6 cellular contexts compared by ENCODE assay signal in the genomic region with DNA sequence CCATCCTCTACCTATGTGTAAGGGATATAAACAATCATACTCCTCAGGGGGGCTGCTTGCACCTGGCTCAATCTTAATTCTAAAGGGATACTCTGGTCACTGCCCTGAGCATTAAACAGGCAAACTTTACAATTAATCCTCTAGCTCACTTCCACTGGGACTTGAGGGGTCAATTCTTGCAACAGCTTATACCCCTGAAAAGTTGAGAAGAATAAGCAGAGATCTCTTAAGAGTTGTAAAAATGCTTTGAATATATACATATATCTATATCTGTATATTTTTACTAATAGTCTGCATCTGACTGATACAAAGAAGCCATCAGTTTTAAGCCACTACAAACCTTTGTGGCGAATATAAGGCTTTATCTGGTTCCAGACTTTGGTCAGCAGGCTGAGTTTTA.
"Had no signal": no experiment of that assay in that cellular context is flagged by ENCODE, and none has a peak within 500 bp of the region (broad histone marks: within the 10 kb centered on the region; RNA-seq: fewer than 3 reads in every experiment).

No MANE protein-coding gene starts in this region.

- DNase-seq: IMR-90, KBM-7, KG1 had no signal

- FAIRE-seq: HepG2, HTR-8/SVneo, K562 had no signal
